Comparison of ENCODE assay signal across 26 cellular contexts in genomic region chr6:38678178-38678760, GRCh38. TPM values are rescaled to one million over a fixed set of nuclear protein-coding genes. Genes with fewer than 3 reads are reported as not detected.
DNase-seq lines count a peak whose midpoint lies in the region; ATAC-seq and TF ChIP-seq lines count a peak whose summit lies in the region.
"Had no signal": no experiment of that assay in that cellular context is flagged by ENCODE, and none has a peak within 500 bp of the region (broad histone marks: within the 10 kb centered on the region; RNA-seq: fewer than 3 reads in every experiment).

No MANE protein-coding gene starts in this region.

- no peaks in the 10 kb centered on the region for H3K4me1 ChIP-seq in transverse colon
- H3K4me1 ChIP-seq: gastrocnemius medialis had no signal

- no peak for ATAC-seq in activated T-cell treated with anti-CD3 and anti-CD28 coated beads, Interleukin-2, amount 50 U/mL, for 4 hours
- ATAC-seq in central memory CD8-positive, alpha-beta T cell (replicated peaks; ENCODE audit: extremely low read depth, poor library complexity, severe bottlenecking): no peak
- ATAC-seq: body of pancreas, esophagus mucosa, gastrocnemius medialis, HCT116 had no signal

- DNase-seq in activated T-cell treated with anti-CD3 and anti-CD28 coated beads, Interleukin-2, amount 50 U/mL, for 24 hours: no peak
- no peak for DNase-seq in activated T-cell treated with anti-CD3 and anti-CD28 coated beads, Interleukin-2, amount 50 U/mL, for 4 hours
- DNase-seq in central memory CD8-positive, alpha-beta T cell (ENCODE audit: low spot score in 2 of 2): no peak
- DNase-seq in transverse colon: peak; percentile 11
- DNase-seq in AG08395 (ENCODE audit: low spot score): no peak
- DNase-seq in islet precursor cell: no peak
- DNase-seq in NCI-H446 (lab: John Stamatoyannopoulos, UW): no peak
- DNase-seq: body of pancreas; effector CD8-positive, alpha-beta T cell; gastrocnemius medialis; hippocampal formation; KG1; NCI-H69; SK-N-SH; stimulated activated CD4-positive, alpha-beta T cell treated with anti-CD3 and anti-CD28 coated beads, Interleukin-2, amount 100 ng/mL, for 48 hours; stomach; T-helper 9 cell had no signal

- peaks cover 35% of the 10 kb centered on the region for H3K4me1 Mint-ChIP-seq in activated T-cell treated with anti-CD3 and anti-CD28 coated beads, Interleukin-2, amount 50 U/mL, for 24 hours (ENCODE audit: low read depth)
- peaks cover 31% of the 10 kb centered on the region for H3K4me1 Mint-ChIP-seq in activated T-cell treated with anti-CD3 and anti-CD28 coated beads, Interleukin-2, amount 50 U/mL, for 4 hours (ENCODE audit: low read depth)
- peaks cover 33 to 42% (median 35%) of the 10 kb centered on the region in 3 donors for H3K4me1 Mint-ChIP-seq in IgD-negative memory B cell
- no peaks in the 10 kb centered on the region for H3K4me1 Mint-ChIP-seq in central memory CD8-positive, alpha-beta T cell

- H3K27ac Mint-ChIP-seq in activated T-cell treated with anti-CD3 and anti-CD28 coated beads, Interleukin-2, amount 50 U/mL, for 24 hours: peak overlapping the region; percentile 71
- peak overlapping the region in 2 of 3 donors; percentile 44 to 46 for H3K27ac Mint-ChIP-seq in IgD-negative memory B cell
- H3K27ac Mint-ChIP-seq in central memory CD8-positive, alpha-beta T cell (ENCODE audit: low read depth): peak overlapping the region; percentile 70
- H3K27ac Mint-ChIP-seq: type B pancreatic cell had no signal

- in situ Hi-C loops in transverse colon (cut with MboI; ENCODE audit: low pct_ligation_motif_present in 1 of 4, low pct_unique_long_range_greater_than_20kb in 1 of 4, low sequenced_read_pairs in 3 of 4): no loop called here

- H3K4me3 ChIP-seq in transverse colon: no peak overlapping the region
- H3K4me3 ChIP-seq: BLaER1 treated with 17β-estradiol and CSF1 and Interleukin-3, amounts not matched to agents 10 nM and 100 nM; body of pancreas; gastrocnemius medialis; smooth muscle cell; stomach had no signal

- no peak for TF ChIP-seq CTCF in transverse colon (IDR thresholded peaks at IDR 0.05)

- TF ChIP-seq EP300 in transverse colon (IDR thresholded peaks at IDR 0.05; ENCODE audit: low read depth): no peak

- H3K36me3 ChIP-seq in transverse colon: peaks cover 0 to 24% (median 10%) of the 10 kb centered on the region in 4 donors

- peak overlapping the region in 1 of 4 donors; percentile 55 for H3K27ac ChIP-seq in transverse colon
- H3K27ac ChIP-seq: BLaER1 treated with 17β-estradiol and CSF1 and Interleukin-3, amounts not matched to agents 10 nM and 100 nM; body of pancreas; gastrocnemius medialis; neutrophil; RWPE1 had no signal

- H3K9me3 ChIP-seq in transverse colon: no peaks in the 10 kb centered on the region
- H3K9me3 ChIP-seq: body of pancreas, gastrocnemius medialis, neutrophil, SK-N-SH, stomach had no signal

- no peak overlapping the region for H3K4me3 Mint-ChIP-seq in activated T-cell treated with anti-CD3 and anti-CD28 coated beads, Interleukin-2, amount 50 U/mL, for 24 hours
- no peak overlapping the region for H3K4me3 Mint-ChIP-seq in activated T-cell treated with anti-CD3 and anti-CD28 coated beads, Interleukin-2, amount 50 U/mL, for 4 hours
- peak overlapping the region in 1 of 4 donors; percentile 75 for H3K4me3 Mint-ChIP-seq in IgD-negative memory B cell
- no peak overlapping the region for H3K4me3 Mint-ChIP-seq in central memory CD8-positive, alpha-beta T cell
- H3K4me3 Mint-ChIP-seq: type B pancreatic cell had no signal

- H3K27me3 Mint-ChIP-seq in activated T-cell treated with anti-CD3 and anti-CD28 coated beads, Interleukin-2, amount 50 U/mL, for 24 hours: no peaks in the 10 kb centered on the region
- H3K27me3 Mint-ChIP-seq in activated T-cell treated with anti-CD3 and anti-CD28 coated beads, Interleukin-2, amount 50 U/mL, for 4 hours (ENCODE audit: low read depth): no peaks in the 10 kb centered on the region
- no peaks in the 10 kb centered on the region for H3K27me3 Mint-ChIP-seq in IgD-negative memory B cell
- H3K27me3 Mint-ChIP-seq in central memory CD8-positive, alpha-beta T cell: no peaks in the 10 kb centered on the region
- H3K27me3 Mint-ChIP-seq: type B pancreatic cell had no signal

- H3K9me3 Mint-ChIP-seq in activated T-cell treated with anti-CD3 and anti-CD28 coated beads, Interleukin-2, amount 50 U/mL, for 24 hours: peaks cover 8% of the 10 kb centered on the region
- H3K9me3 Mint-ChIP-seq in activated T-cell treated with anti-CD3 and anti-CD28 coated beads, Interleukin-2, amount 50 U/mL, for 4 hours: no peaks in the 10 kb centered on the region
- H3K9me3 Mint-ChIP-seq in IgD-negative memory B cell: peaks cover 0 to 2% (median 0%) of the 10 kb centered on the region in 3 donors
- H3K9me3 Mint-ChIP-seq in central memory CD8-positive, alpha-beta T cell: no peaks in the 10 kb centered on the region
- H3K9me3 Mint-ChIP-seq: type B pancreatic cell had no signal

- 60 to 75% methylated on average over 2 to 7 of the region's 7 CpGs for WGBS in transverse colon (ENCODE audit: low coverage in 1 of 2), 2 donors

- TF ChIP-seq POLR2A in transverse colon (IDR thresholded peaks at IDR 0.05): no peak

- intact Hi-C loops in transverse colon (cut with DNase I; ENCODE audit: low total_unique reads): no loop called here

- peaks cover 85% of the 10 kb centered on the region for H3K36me3 Mint-ChIP-seq in activated T-cell treated with anti-CD3 and anti-CD28 coated beads, Interleukin-2, amount 50 U/mL, for 24 hours (ENCODE audit: low read depth)
- H3K36me3 Mint-ChIP-seq in activated T-cell treated with anti-CD3 and anti-CD28 coated beads, Interleukin-2, amount 50 U/mL, for 4 hours (ENCODE audit: insufficient read depth): peaks cover 44% of the 10 kb centered on the region
- H3K36me3 Mint-ChIP-seq in IgD-negative memory B cell: peaks cover 15% of the 10 kb centered on the region
- H3K36me3 Mint-ChIP-seq in central memory CD8-positive, alpha-beta T cell (ENCODE audit: insufficient read depth): peaks cover 7% of the 10 kb centered on the region

- H3K27me3 ChIP-seq in transverse colon: no peaks in the 10 kb centered on the region
- H3K27me3 ChIP-seq: BLaER1 treated with 17β-estradiol and CSF1 and Interleukin-3, amounts not matched to agents 10 nM and 100 nM; body of pancreas; gastrocnemius medialis; neutrophil; stomach had no signal

RNA-seq across cellular contexts. Expression of gene GLO1, which starts 24.7 kb away (rescaled TPM):
- total RNA-seq in activated T-cell treated with anti-CD3 and anti-CD28 coated beads, Interleukin-2, amount 50 U/mL, for 4 hours: 100 to 1,000 TPM in 2 of 3 donors, 10 to 100 TPM in 1; 97.3 to 140 (median 101) TPM
- polyA plus RNA-seq in IgD-negative memory B cell: 129 TPM
- total RNA-seq in transverse colon: 10 to 100 TPM; 15.3 to 56.1 (median 36.6) TPM

RNA-seq across cellular contexts. Expression of gene DNAH8, which starts 36.8 kb away (rescaled TPM):
- under 1 TPM; 0.11 to 0.22 (median 0.13) TPM for total RNA-seq in activated T-cell treated with anti-CD3 and anti-CD28 coated beads, Interleukin-2, amount 50 U/mL, for 4 hours
- 0.94 TPM for polyA plus RNA-seq in IgD-negative memory B cell
- total RNA-seq in transverse colon: under 1 TPM in 1 of 4 donors, not detected in 3; 0.16 TPM
- total RNA-seq: A673, body of pancreas, gastrocnemius medialis, smooth muscle cell had no signal
- polyA plus RNA-seq: SK-N-SH, smooth muscle cell had no signal

RNA-seq across cellular contexts. Expression of gene BTBD9, which starts 38.5 kb away (rescaled TPM):
- 10 to 100 TPM; 13.1 to 22.9 (median 15.5) TPM for total RNA-seq in activated T-cell treated with anti-CD3 and anti-CD28 coated beads, Interleukin-2, amount 50 U/mL, for 4 hours
- 15.2 TPM for polyA plus RNA-seq in IgD-negative memory B cell
- 10 to 100 TPM in 3 of 4 donors, 1 to 10 TPM in 1; 8.6 to 34.1 (median 30.8) TPM for total RNA-seq in transverse colon
